ENCODE assay signal across 28 cellular contexts in genomic region chrX:33273521-33273920, GRCh38.
"Had no signal": no experiment of that assay in that cellular context is flagged by ENCODE, and none has a peak within 500 bp of the region (broad histone marks: within the 10 kb centered on the region; RNA-seq: fewer than 3 reads in every experiment).

No MANE protein-coding gene starts in this region.

- H3K27ac Mint-ChIP-seq: immature natural killer cell, memory B cell, natural killer cell had no signal

- H3K4me1 ChIP-seq: esophagus squamous epithelium, lower lobe of right lung, pancreas, right lobe of liver, tibial nerve, upper lobe of left lung had no signal

- H3K36me3 ChIP-seq: esophagus squamous epithelium, lower lobe of right lung, neutrophil, pancreas, right lobe of liver, thoracic aorta, tibial nerve, upper lobe of left lung had no signal

- H3K4me2 ChIP-seq: smooth muscle cell had no signal

- H3K4me1 Mint-ChIP-seq: immature natural killer cell, memory B cell, natural killer cell, neural crest cell had no signal

- H3K9me3 ChIP-seq: esophagus squamous epithelium, lower lobe of right lung, neutrophil, pancreas, right lobe of liver, thoracic aorta, tibial nerve, upper lobe of left lung had no signal

- DNase-seq: cerebellar nuclear complex; dorsolateral prefrontal cortex; effector CD4-positive, alpha-beta T cell; erythroblast; esophagus squamous epithelium; hypothalamus; immature natural killer cell; left ventricle myocardium superior; lower lobe of right lung; natural killer cell; pancreas; right lobe of liver; stimulated activated CD4-positive, alpha-beta T cell treated with anti-CD3 and anti-CD28 coated beads, Interleukin-12 subunit alpha, Interleukin-12 subunit beta, amount 100 ng/mL, for 4 hours; stimulated activated CD4-positive, alpha-beta T cell treated with anti-CD3 and anti-CD28 coated beads, Interleukin-1b, Interleukin-23, amount 100 ng/mL, for 48 hours; stimulated activated CD4-positive, alpha-beta T cell treated with anti-CD3 and anti-CD28 coated beads, Interleukin-4, amount 100 ng/mL, for 1 hour; stimulated activated CD8-positive, alpha-beta memory T cell treated with anti-CD3 and anti-CD28 coated beads, Interleukin-4, amount 100 ng/mL, for 48 hours; stimulated activated naive CD4-positive, alpha-beta T cell treated with Interleukin-2 at 50 U/mL for 16 hours; substantia nigra; upper lobe of left lung had no signal

- ATAC-seq: left ventricle myocardium superior, lower lobe of right lung, natural killer cell, pancreas, right lobe of liver had no signal

- H3K36me3 Mint-ChIP-seq: immature natural killer cell, memory B cell, natural killer cell had no signal

- H3K4me3 ChIP-seq: dorsolateral prefrontal cortex, esophagus squamous epithelium, lower lobe of right lung, pancreas, right lobe of liver, smooth muscle cell, thoracic aorta, tibial nerve, upper lobe of left lung had no signal

- FAIRE-seq: frontal cortex, keratinocyte, urothelium cell line had no signal

- H3K27me3 Mint-ChIP-seq: memory B cell had no signal

- H3K4me3 Mint-ChIP-seq: immature natural killer cell, memory B cell, natural killer cell, neural crest cell had no signal

- H3K27me3 ChIP-seq: esophagus squamous epithelium, neutrophil, pancreas, right lobe of liver, tibial nerve, upper lobe of left lung had no signal

- H3K27ac ChIP-seq: dorsolateral prefrontal cortex, esophagus squamous epithelium, lower lobe of right lung, neutrophil, pancreas, right lobe of liver, thoracic aorta, tibial nerve, upper lobe of left lung had no signal
